Comparison of ENCODE assay signal across 1 cellular context in the genomic region with DNA sequence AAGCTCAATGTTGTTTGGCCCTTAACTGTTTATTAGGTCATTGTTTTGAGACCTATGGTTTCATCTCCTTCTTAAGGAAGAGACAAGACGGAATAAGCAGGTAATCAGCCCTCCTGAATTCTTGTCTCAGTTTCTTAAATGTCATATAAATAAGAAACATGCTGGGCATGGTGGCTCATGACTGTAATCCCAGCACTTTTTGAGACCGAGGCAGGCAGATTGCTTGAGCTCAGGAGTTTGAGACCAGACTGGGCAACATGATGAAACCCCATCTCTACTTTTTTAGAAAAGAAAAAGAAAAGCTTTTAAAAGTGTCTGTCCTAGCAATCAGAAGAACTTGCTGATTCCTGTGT.
TF ChIP-seq lines count a peak whose summit lies in the region.

No MANE protein-coding gene starts in this region.

TF ChIP-seq in K562, 482 proteins besides CTCF, POLR2A, EP300 and RAD21:
- 0 out of 2 replicates have a peak, but pooled peaks have one; percentile 17 for TF ChIP-seq GABPB1 (CRISPR knock-in tag; IDR thresholded peaks at IDR 0.05)
- no peak for TF ChIP-seq FOXJ2 (tag; IDR thresholded peaks at IDR 0.05)
